In the genomic region with DNA sequence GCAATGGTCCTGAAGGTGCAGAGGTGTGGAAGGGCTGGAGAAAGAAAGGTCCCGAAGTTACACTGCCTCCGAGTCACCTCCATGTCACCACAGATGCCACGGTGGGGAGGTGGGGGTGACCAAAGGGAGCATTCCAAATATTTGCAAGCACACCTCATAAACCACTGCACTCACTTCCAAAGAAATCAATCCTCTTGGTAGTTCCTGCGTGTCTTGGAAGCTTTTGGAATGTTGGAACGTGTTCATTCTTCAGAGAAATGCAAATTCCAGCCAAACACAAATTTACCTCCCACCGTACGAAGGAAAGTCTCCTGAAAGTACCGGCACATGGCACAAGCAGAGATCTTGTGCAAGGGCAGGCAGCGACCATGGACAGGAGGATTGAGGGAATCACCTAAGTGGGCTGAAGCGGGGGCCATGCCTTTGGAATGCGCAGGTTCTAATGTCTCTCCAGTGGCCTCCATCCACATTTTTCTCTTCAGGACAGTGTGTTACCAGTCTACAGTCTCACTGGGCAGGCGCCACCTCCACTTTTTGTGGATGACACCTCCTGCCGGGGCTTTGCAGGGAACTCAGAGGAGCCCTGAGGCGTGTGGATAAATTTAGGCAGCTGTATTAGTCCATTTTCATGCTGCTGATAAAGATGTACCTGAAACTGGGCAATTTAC, we compare ENCODE assay signal across 14 cellular contexts. TPM values are rescaled to one million over a fixed set of nuclear protein-coding genes. Genes with fewer than 3 reads are reported as not detected.
A peak's percentile ranks its signal among the peaks of the same experiment; 100 is the strongest.
DNase-seq lines count a peak whose midpoint lies in the region; ATAC-seq and TF ChIP-seq lines count a peak whose summit lies in the region.
"Had no signal": no experiment of that assay in that cellular context is flagged by ENCODE, and none has a peak within 500 bp of the region (broad histone marks: within the 10 kb centered on the region; RNA-seq: fewer than 3 reads in every experiment).

No MANE protein-coding gene starts in this region.

- H2AFZ ChIP-seq in neuronal stem cell (ENCODE audit: low read length): no peak overlapping the region
- H2AFZ ChIP-seq: GM23338 had no signal

- H3K18ac ChIP-seq in neuronal stem cell (ENCODE audit: low read length): no peak overlapping the region

- no peaks in the 10 kb centered on the region for H3K9me3 ChIP-seq in right atrium auricular region
- no peaks in the 10 kb centered on the region for H3K9me3 ChIP-seq in heart right ventricle
- H3K9me3 ChIP-seq in esophagus muscularis mucosa: no peaks in the 10 kb centered on the region
- H3K9me3 ChIP-seq in neuronal stem cell (replicated peaks in 1 of 2; ENCODE audit: control insufficient read depth in 2 of 2, insufficient read depth in 1 of 2, low read depth in 1 of 2, low read length in 2 of 2): peaks cover 0 to 3% of the 10 kb centered on the region in 2 donors
- no peaks in the 10 kb centered on the region for H3K9me3 ChIP-seq in testis
- H3K9me3 ChIP-seq: BE2C had no signal

- peak overlapping the region; percentile 57 for H3K4ac ChIP-seq in neuronal stem cell (ENCODE audit: low read length)

- intact Hi-C loops in heart right ventricle (cut with DNase I) (loop anchor here in 7 of 10 donors (5.0 to 10.0 kb wide), 6 partner anchors 134 to 1087 kb away; a partner anchor contains a TSS), esophagus muscularis mucosa (cut with DNase I) (no loop called here), lower leg skin (cut with DNase I; ENCODE audit: low total_unique reads) (loop anchor here (5.0 to 10.0 kb wide), 2 partner anchors 687 to 1084 kb away; no protein-coding TSS in a partner anchor), testis (cut with DNase I; ENCODE audit: low total_unique reads) (no loop called here)

- DNase-seq in right atrium auricular region (ENCODE audit: low spot score) (peak; percentile 38), heart right ventricle (no peak), esophagus muscularis mucosa (ENCODE audit: extremely low spot score) (peak; percentile 70), neuronal stem cell (ENCODE audit: low spot score) (no peak), lower leg skin (ENCODE audit: low spot score in 2 of 2) (no peak), testis (no peak)
- DNase-seq: BE2C; CD4-positive, alpha-beta memory T cell; DMS79; H7 had no signal

- no peak overlapping the region for H4K91ac ChIP-seq in neuronal stem cell (ENCODE audit: low read depth, low read length, poor library complexity)

- H2BK120ac ChIP-seq in neuronal stem cell (ENCODE audit: low read depth, low read length): no peak overlapping the region

- no peak overlapping the region for H3K4me2 ChIP-seq in neuronal stem cell (ENCODE audit: insufficient read depth, low read length, poor library complexity, severe bottlenecking)
- H3K4me2 ChIP-seq: GM23338 had no signal

- no peak overlapping the region for H2AK5ac ChIP-seq in neuronal stem cell (ENCODE audit: low read depth, low read length)

- no peak overlapping the region for H2BK5ac ChIP-seq in neuronal stem cell (ENCODE audit: low read length)

- H3K4me3 ChIP-seq in right atrium auricular region (no peak overlapping the region), heart right ventricle (no peak overlapping the region), esophagus muscularis mucosa (no peak overlapping the region), neuronal stem cell (ENCODE audit: low read length in 2 of 2) (no peak overlapping the region), lower leg skin (ENCODE audit: low read depth, poor library complexity, severe bottlenecking) (no peak overlapping the region), testis (no peak overlapping the region)
- H3K4me3 ChIP-seq: GM12878, GM23338 had no signal

- H3K14ac ChIP-seq in neuronal stem cell (ENCODE audit: low read length): no peak overlapping the region

- TF ChIP-seq POLR2A in esophagus muscularis mucosa (IDR thresholded peaks at IDR 0.05; ENCODE audit: low read depth): no peak
- TF ChIP-seq POLR2A in lower leg skin (IDR thresholded peaks at IDR 0.05): no peak
- TF ChIP-seq POLR2A in testis (IDR thresholded peaks at IDR 0.05): no peak

- no peak for TF ChIP-seq EP300 in esophagus muscularis mucosa (IDR thresholded peaks at IDR 0.05)

- peaks cover 0 to 16% of the 10 kb centered on the region in 2 donors for H3K4me1 ChIP-seq in right atrium auricular region
- peaks cover 0 to 30% (median 7%) of the 10 kb centered on the region in 9 donors for H3K4me1 ChIP-seq in heart right ventricle
- H3K4me1 ChIP-seq in esophagus muscularis mucosa: peaks cover 13 to 14% (median 13%) of the 10 kb centered on the region in 4 donors
- H3K4me1 ChIP-seq in neuronal stem cell (ENCODE audit: control insufficient read depth in 2 of 2, insufficient read depth in 1 of 2, low read depth in 1 of 2, low read length in 2 of 2): peaks cover 0 to 4% of the 10 kb centered on the region in 2 donors
- peaks cover 4% of the 10 kb centered on the region for H3K4me1 ChIP-seq in testis
- H3K4me1 ChIP-seq: BE2C had no signal

- no peak overlapping the region for H4K8ac ChIP-seq in neuronal stem cell (ENCODE audit: low read depth, low read length)

- H3K36me3 ChIP-seq in right atrium auricular region: no peaks in the 10 kb centered on the region
- no peaks in the 10 kb centered on the region for H3K36me3 ChIP-seq in heart right ventricle
- H3K36me3 ChIP-seq in esophagus muscularis mucosa: no peaks in the 10 kb centered on the region
- H3K36me3 ChIP-seq in neuronal stem cell (replicated peaks in 1 of 2; ENCODE audit: control insufficient read depth in 2 of 2, insufficient read depth in 2 of 2, low read length in 2 of 2): no peaks in the 10 kb centered on the region
- H3K36me3 ChIP-seq in testis (ENCODE audit: low read depth, missing control alignments): no peaks in the 10 kb centered on the region
- H3K36me3 ChIP-seq: BE2C had no signal

- H3K27me3 ChIP-seq in right atrium auricular region: no peaks in the 10 kb centered on the region
- peaks cover 0 to 35% (median 9%) of the 10 kb centered on the region in 7 donors for H3K27me3 ChIP-seq in heart right ventricle
- H3K27me3 ChIP-seq in esophagus muscularis mucosa: peaks cover 0 to 22% (median 0%) of the 10 kb centered on the region in 4 donors
- H3K27me3 ChIP-seq in neuronal stem cell (ENCODE audit: control insufficient read depth in 3 of 3, insufficient read depth in 3 of 3, low read depth in 1 of 3, low read length in 3 of 3): peaks cover 0 to 51% (median 10%) of the 10 kb centered on the region in 3 experiments
- H3K27me3 ChIP-seq in testis: no peaks in the 10 kb centered on the region

- no peak for ATAC-seq in heart right ventricle
- no peak for ATAC-seq in HG03521 (IDR thresholded peaks at IDR 0.05; ENCODE audit: unreplicated experiment)
- ATAC-seq: GM12878, GM23338 had no signal

- no peaks in the 10 kb centered on the region for H3K79me1 ChIP-seq in neuronal stem cell (ENCODE audit: low read depth, low read length)

- TF ChIP-seq CTCF in right atrium auricular region (IDR thresholded peaks at IDR 0.05): no peak
- TF ChIP-seq CTCF in heart right ventricle (IDR thresholded peaks at IDR 0.05): no peak
- TF ChIP-seq CTCF in esophagus muscularis mucosa (IDR thresholded peaks at IDR 0.05): no peak
- TF ChIP-seq CTCF in lower leg skin (IDR thresholded peaks at IDR 0.05): no peak
- TF ChIP-seq CTCF in testis (IDR thresholded peaks at IDR 0.05): no peak

- 79 to 81% methylated on average over 14 of the region's 14 CpGs for WGBS in heart right ventricle, 2 donors
- 62% methylated on average over 12 of the region's 14 CpGs for WGBS in esophagus muscularis mucosa
- WGBS in neuronal stem cell (ENCODE audit: extremely low coverage in 2 of 2, insufficient read length in 2 of 2, insufficient replicate concordance in 1 of 2), 2 donors: no CpG with 5 or more reads among the region's 14 CpGs
- WGBS in lower leg skin, 2 donors: 51 to 62% methylated on average over 14 of the region's 14 CpGs
- 65 to 69% methylated on average over 14 of the region's 14 CpGs for WGBS in testis, 2 donors

- no peak overlapping the region for H3K23ac ChIP-seq in neuronal stem cell (ENCODE audit: low read depth, low read length, poor library complexity)

- H3K27ac ChIP-seq in right atrium auricular region (no peak overlapping the region), heart right ventricle (no peak overlapping the region), esophagus muscularis mucosa (replicated peaks in 1 of 4) (no peak overlapping the region), neuronal stem cell (replicated peaks; ENCODE audit: low read length) (no peak overlapping the region), testis (no peak overlapping the region)
- H3K27ac ChIP-seq: C4-2B had no signal

- H3K9ac ChIP-seq in neuronal stem cell (ENCODE audit: low read depth, low read length, poor library complexity): no peak overlapping the region

- H2BK12ac ChIP-seq in neuronal stem cell (ENCODE audit: low read length): no peak overlapping the region

- H2BK15ac ChIP-seq in neuronal stem cell (ENCODE audit: low read length): no peak overlapping the region

RNA-seq across cellular contexts. Expression of a gene that starts 54.0 kb away (rescaled TPM):
- total RNA-seq in right atrium auricular region (10 to 100 TPM; 21.2 to 21.4 TPM), heart right ventricle (10 to 100 TPM; 30.0 to 42.6 (median 36.1) TPM), esophagus muscularis mucosa (10 to 100 TPM; 25.7 to 42.8 (median 39.1) TPM), lower leg skin (10 to 100 TPM; 43.0 to 54.0 (median 47.9) TPM), testis (10 to 100 TPM; 66.7 to 80.1 TPM)
- polyA plus RNA-seq in heart right ventricle (10 to 100 TPM; 27.9 to 31.5 TPM), testis (ENCODE audit: insufficient read depth, low read depth, low replicate concordance) (51.6 TPM)
- polyA plus RNA-seq in neuronal stem cell (2013, experiment 1 of 2): 21.5 TPM
- polyA plus RNA-seq in neuronal stem cell (2013, experiment 2 of 2): 21.4 TPM

RNA-seq across cellular contexts. Expression of a gene that starts 54.4 kb away (rescaled TPM):
- total RNA-seq in right atrium auricular region: 1 to 10 TPM in 1 of 2 donors, under 1 TPM in 1; 0.67 to 1.2 TPM
- 1 to 10 TPM; 2.1 to 5.5 (median 3.2) TPM for total RNA-seq in heart right ventricle
- polyA plus RNA-seq in heart right ventricle: 1 to 10 TPM; 1.0 to 2.6 TPM
- 10 to 100 TPM in 1 of 4 donors, 1 to 10 TPM in 3; 2.2 to 10.3 (median 4.6) TPM for total RNA-seq in esophagus muscularis mucosa
- 10.9 TPM for polyA plus RNA-seq in neuronal stem cell (2013, experiment 1 of 2)
- 10.5 TPM for polyA plus RNA-seq in neuronal stem cell (2013, experiment 2 of 2)
- total RNA-seq in lower leg skin: 100 to 1,000 TPM in 2 of 4 donors, 10 to 100 TPM in 2; 83.1 to 155 (median 98.4) TPM
- 10 to 100 TPM in 1 of 2 donors, 1 to 10 TPM in 1; 7.9 to 13.9 TPM for total RNA-seq in testis
- 3.8 TPM for polyA plus RNA-seq in testis (ENCODE audit: insufficient read depth, low read depth, low replicate concordance)

Comparison
In these comparisons a context has a peak if more than half of its experiments do, and no peak if none do; other contexts are left out.
1. DNase-seq: peak in right atrium auricular region (single experiment) and esophagus muscularis mucosa (single experiment); none in heart right ventricle (0 of 2), neuronal stem cell (single experiment), lower leg skin (0 of 2) and testis (single experiment).
2. RNA of a gene that starts 54.4 kb away (total RNA-seq): 83.1 to 155 TPM in lower leg skin; 7.9 to 13.9 TPM in testis, 2.2 to 10.3 TPM in esophagus muscularis mucosa, 2.1 to 5.5 TPM in heart right ventricle and 0.67 to 1.2 TPM in right atrium auricular region; every median in the first group is over 4 times any median in the second.
3. intact Hi-C loops: an anchor here in heart right ventricle (5.0 to 10.0 kb wide) and lower leg skin (5.0 to 10.0 kb wide); none called in esophagus muscularis mucosa and testis.